ENCODE assay signal across 8 cellular contexts in the genomic region with DNA sequence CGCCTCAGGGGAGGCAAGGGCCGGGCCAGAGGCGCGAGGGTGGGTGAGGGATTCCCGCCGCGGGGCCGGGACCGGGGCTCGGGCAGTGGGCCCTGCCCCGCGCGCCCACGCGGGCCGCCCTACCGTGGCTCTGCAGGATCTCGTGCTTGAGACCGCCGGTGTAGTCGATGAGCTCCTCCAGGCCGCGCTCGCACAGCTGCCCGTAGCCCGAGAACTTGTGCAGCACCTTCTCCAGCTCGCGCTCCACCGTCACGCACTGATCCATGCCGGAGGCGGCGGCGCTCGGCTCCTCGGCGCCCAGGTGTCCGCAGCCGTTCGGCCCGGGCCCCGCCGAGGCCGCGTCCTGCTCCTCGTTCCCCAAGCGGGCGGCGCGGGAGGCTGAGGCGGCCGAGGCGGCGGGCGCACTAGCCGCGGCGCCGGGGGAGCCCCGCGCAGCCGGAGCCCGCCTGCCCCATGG. TPM values are rescaled to one million over a fixed set of nuclear protein-coding genes. Genes with fewer than 3 reads are reported as not detected.
A peak's percentile ranks its signal among the peaks of the same experiment; 100 is the strongest.
DNase-seq lines count a peak whose midpoint lies in the region; ATAC-seq and TF ChIP-seq lines count a peak whose summit lies in the region.
"Not testable (repeated sequence)": the region's sequence is repeated elsewhere in the genome, so short reads cannot be mapped to it uniquely, and the experiment has no call there.

No MANE protein-coding gene starts in this region.

- H3K9ac ChIP-seq in IMR-90 (ENCODE audit: low read depth, low read length): peak overlapping the region; percentile 77

- not testable (repeated sequence) for H3K27me3 ChIP-seq in IMR-90 (ENCODE audit: control insufficient read depth, insufficient read depth, low read length); prostate gland (replicated peaks; ENCODE audit: insufficient read depth); tibial nerve

- H2BK20ac ChIP-seq in IMR-90 (ENCODE audit: low read depth, low read length): not testable (repeated sequence)

- H3K36me3 ChIP-seq in HEK293 (ENCODE audit: control insufficient read depth in 2 of 2, insufficient read depth in 1 of 2, low read length in 2 of 2); IMR-90 (ENCODE audit: control insufficient read depth, insufficient read depth, low read length); prostate gland; tibial nerve: not testable (repeated sequence)

- no CpG with 5 or more reads among the region's 63 CpGs for WGBS in IMR-90 (ENCODE audit: extremely low coverage in 2 of 2, insufficient read length in 1 of 2), 2 experiments
- 0% methylated on average over 27 of the region's 63 CpGs for WGBS in prostate gland
- 0% methylated on average over 10 of the region's 63 CpGs; no CpG with 5 or more reads in 1 of the 2 donors for WGBS in tibial nerve, 2 donors

- H3K4ac ChIP-seq in IMR-90 (ENCODE audit: low read depth, low read length): not testable (repeated sequence)

- TF ChIP-seq RAD21 in IMR-90 (IDR thresholded peaks at IDR 0.05; ENCODE audit: low read length): not testable (repeated sequence)

- H3K27ac ChIP-seq in HEK293 (ENCODE audit: extremely low read depth, low read depth, low read length) (peak overlapping the region; percentile 93), IMR-90 (ENCODE audit: insufficient read depth, low read length) (peak overlapping the region; percentile 69), prostate gland (peak overlapping the region; percentile 89 to 90), tibial nerve (peak overlapping the region; percentile 91 to 98 (median 94))

- H3K9me3 ChIP-seq in HEK293 (ENCODE audit: control insufficient read depth, insufficient read depth, low read depth, low read length); IMR-90 (ENCODE audit: control insufficient read depth, insufficient read depth, low read length); iPS-18c (ENCODE audit: control insufficient read depth, insufficient read depth, low read length); prostate gland; tibial nerve: not testable (repeated sequence)

- not testable (repeated sequence) for H3K9me1 ChIP-seq in IMR-90 (ENCODE audit: insufficient read depth, low read length)

- not testable (repeated sequence) for TF ChIP-seq POLR2A in IMR-90 (IDR thresholded peaks at IDR 0.05; ENCODE audit: low read depth, low read length); prostate gland (IDR thresholded peaks at IDR 0.05); tibial nerve (IDR thresholded peaks at IDR 0.05)

- H3K56ac ChIP-seq in IMR-90 (ENCODE audit: extremely low read depth, insufficient read depth, low read length): not testable (repeated sequence)

- H4K8ac ChIP-seq in IMR-90 (ENCODE audit: low read depth in 2 of 2, low read length in 2 of 2): not testable (repeated sequence)

- H3K23ac ChIP-seq in IMR-90 (ENCODE audit: low read depth, low read length): not testable (repeated sequence)

- TF ChIP-seq EP300 in tibial nerve (IDR thresholded peaks at IDR 0.05): not testable (repeated sequence)

- H3K14ac ChIP-seq in IMR-90 (replicated peaks; ENCODE audit: low read depth, low read length): not testable (repeated sequence)

- H2BK120ac ChIP-seq in IMR-90 (ENCODE audit: low read depth, low read length): not testable (repeated sequence)

- H2AK9ac ChIP-seq in IMR-90 (replicated peaks; ENCODE audit: low read depth, low read length, poor library complexity): not testable (repeated sequence)

- not testable (repeated sequence) for H2AFZ ChIP-seq in IMR-90 (replicated peaks; ENCODE audit: low read length, poor library complexity)

- H2AK5ac ChIP-seq in IMR-90 (ENCODE audit: low read depth, low read length): not testable (repeated sequence)

- DNase-seq in IMR-90 (peak; percentile 62), cerebellar cortex (ENCODE audit: low spot score) (peak; percentile 14), prostate gland (ENCODE audit: low spot score) (peak; percentile 26), tibial nerve (ENCODE audit: low spot score in 2 of 2) (peak; percentile 12 to 15)
- DNase-seq in activated CD4-positive, alpha-beta T cell treated with anti-CD3 and anti-CD28 coated beads, Interleukin-2, amount 50 U/mL, for 24 hours (ENCODE audit: low read depth in 1 of 2, low spot score in 1 of 2): peak; percentile 36 to 42

- H4K5ac ChIP-seq in IMR-90 (ENCODE audit: low read depth, low read length): not testable (repeated sequence)

- not testable (repeated sequence) for TF ChIP-seq CTCF in GM12875 (IDR thresholded peaks at IDR 0.05; ENCODE audit: borderline replicate concordance, insufficient read depth, low read depth, low read length); HEK293 (tag by site-specific recombination; IDR thresholded peaks at IDR 0.05); IMR-90 (conservative IDR thresholded peaks at IDR 0.05; ENCODE audit: low read depth, low read length); prostate gland (IDR thresholded peaks at IDR 0.05); tibial nerve (IDR thresholded peaks at IDR 0.05)

- H4K91ac ChIP-seq in IMR-90 (ENCODE audit: insufficient read depth, low read depth, low read length): not testable (repeated sequence)

- in situ Hi-C loops in IMR-90 (cut with MboI; ENCODE audit: low sequenced_read_pairs): not testable (repeated sequence)

- not testable (repeated sequence) for BruUV-seq in IMR-90 (replicated peaks; lab: Mats Ljungman, UMichigan)

- dilution Hi-C loops in IMR-90 (cut with HindIII; ENCODE audit: low sequenced_read_pairs, unreplicated experiment): not testable (repeated sequence)

- not testable (repeated sequence) for H3K18ac ChIP-seq in IMR-90 (ENCODE audit: low read depth, low read length)

- H2BK15ac ChIP-seq in IMR-90 (ENCODE audit: low read depth, low read length): not testable (repeated sequence)

- peak overlapping the region; percentile 62 for H3K4me2 ChIP-seq in IMR-90 (ENCODE audit: low read depth, low read length)

- H4K20me1 ChIP-seq in IMR-90 (ENCODE audit: insufficient read depth, low read length): not testable (repeated sequence)

- not testable (repeated sequence) for H3K4me1 ChIP-seq in HEK293 (ENCODE audit: control insufficient read depth, insufficient read depth, low read length); IMR-90 (ENCODE audit: control insufficient read depth, insufficient read depth, low read length); prostate gland (replicated peaks); tibial nerve

- peak overlapping the region; percentile 66 for H3K4me3 ChIP-seq in GM12875 (ENCODE audit: low read depth, low read length)
- peak overlapping the region; percentile 61 for H3K4me3 ChIP-seq in HEK293 (ENCODE audit: low read depth, low read length)
- H3K4me3 ChIP-seq in IMR-90 (ENCODE audit: insufficient read depth, low read depth, low read length): peak overlapping the region; percentile 99
- H3K4me3 ChIP-seq in iPS-18c (ENCODE audit: insufficient read depth, low read depth, low read length): peak overlapping the region; percentile 50
- peak overlapping the region; percentile 48 to 60 for H3K4me3 ChIP-seq in prostate gland
- H3K4me3 ChIP-seq in tibial nerve: peak overlapping the region; percentile 65 to 78 (median 74)

- CTCF ChIA-PET in HEK293 (lab: Yijun Ruan, JAX); IMR-90 (lab: Yijun Ruan, JAX): not testable (repeated sequence)

- H3K79me1 ChIP-seq in IMR-90 (ENCODE audit: low read depth in 1 of 2, low read length in 2 of 2): not testable (repeated sequence)

- H2BK5ac ChIP-seq in IMR-90 (ENCODE audit: low read depth, low read length, poor library complexity, severe bottlenecking): peak overlapping the region; percentile 62

- peak; percentile 33 for ATAC-seq in IMR-90 (ENCODE audit: low read depth)

- POLR2A ChIA-PET in HEK293 (lab: Yijun Ruan, JAX); IMR-90 (lab: Charles Lee; ENCODE audit: unreplicated experiment): not testable (repeated sequence)

- intact Hi-C loops in IMR-90 (cut with micrococcal nuclease); prostate gland (cut with DNase I): not testable (repeated sequence)

TF ChIP-seq in HEK293, 187 proteins besides CTCF, POLR2A, EP300 and RAD21:
- TF ChIP-seq, protein P1, sequence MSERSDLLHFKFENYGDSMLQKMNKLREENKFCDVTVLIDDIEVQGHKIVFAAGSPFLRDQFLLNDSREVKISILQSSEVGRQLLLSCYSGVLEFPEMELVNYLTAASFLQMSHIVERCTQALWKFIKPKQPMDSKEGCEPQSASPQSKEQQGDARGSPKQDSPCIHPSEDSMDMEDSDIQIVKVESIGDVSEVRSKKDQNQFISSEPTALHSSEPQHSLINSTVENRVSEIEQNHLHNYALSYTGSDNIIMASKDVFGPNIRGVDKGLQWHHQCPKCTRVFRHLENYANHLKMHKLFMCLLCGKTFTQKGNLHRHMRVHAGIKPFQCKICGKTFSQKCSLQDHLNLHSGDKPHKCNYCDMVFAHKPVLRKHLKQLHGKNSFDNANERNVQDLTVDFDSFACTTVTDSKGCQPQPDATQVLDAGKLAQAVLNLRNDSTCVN (tag by site-specific recombination; optimal IDR thresholded peaks at IDR 0.05): peak; percentile 61

RNA-seq across cellular contexts. Expression of a gene that starts 54.2 kb away (rescaled TPM):
- 0.18 and 0.28 TPM in 2 replicates for total RNA-seq in IMR-90 (2012; rRNA removed)
- polyA plus RNA-seq in IMR-90 (2012; rRNA removed): 0.19 and 0.26 TPM in 2 replicates
- polyA plus RNA-seq in IMR-90 (2012; cell fraction: cytosol; rRNA removed): not detected in 2 replicates
- 0.11 and 2.4 TPM in 2 replicates for polyA plus RNA-seq in IMR-90 (2012; cell fraction: nucleus; rRNA removed; ENCODE audit: low replicate concordance)
- total RNA-seq in prostate gland: 1 to 10 TPM; 1.5 to 2.1 TPM
- total RNA-seq in tibial nerve: 10 to 100 TPM in 1 of 4 donors, 1 to 10 TPM in 1, not detected in 2; 3.6 to 11.4 TPM

Comparison
In these comparisons a context has a peak if more than half of its experiments do, and no peak if none do; other contexts are left out.
1. Peak in every context shown above with its lines: DNase-seq, ATAC-seq, H3K4me3 ChIP-seq and H3K27ac ChIP-seq.